Comparison of ENCODE assay signal across 29 cellular contexts in the genomic region with DNA sequence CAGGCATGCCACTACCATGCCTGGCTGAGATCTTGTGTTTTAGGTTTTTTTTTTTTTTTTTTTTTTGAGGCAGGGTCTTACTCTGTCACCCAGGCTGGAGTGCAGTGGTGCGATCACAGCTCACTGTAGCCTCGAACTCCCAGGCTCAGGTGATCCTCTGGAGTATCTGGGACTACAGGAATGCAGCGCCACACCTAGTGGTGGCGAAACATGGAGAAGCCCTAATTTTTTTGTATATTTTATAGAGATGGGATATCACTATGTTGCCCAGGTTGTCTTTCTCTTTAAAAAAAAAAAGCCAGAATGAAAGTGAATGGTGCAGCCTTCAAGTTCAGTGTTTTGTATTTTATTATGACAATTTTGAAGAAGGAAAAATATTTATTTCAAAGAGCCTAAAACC.
"Had no signal": no experiment of that assay in that cellular context is flagged by ENCODE, and none has a peak within 500 bp of the region (broad histone marks: within the 10 kb centered on the region; RNA-seq: fewer than 3 reads in every experiment).

No MANE protein-coding gene starts in this region.

- H3K4me3 ChIP-seq: coronary artery, esophagus squamous epithelium, heart right ventricle, left lung, psoas muscle, skin epidermis, spleen, testis, tibial artery, upper lobe of left lung had no signal

- DNase-seq: dermis blood vessel endothelial cell; effector memory CD4-positive, alpha-beta T cell; erythroblast; esophagus squamous epithelium; foreskin melanocyte; glutamatergic neuron; heart right ventricle; hippocampal formation; left cardiac atrium; left lung; mesendoderm; naive thymus-derived CD8-positive, alpha-beta T cell; nephron progenitor cell; nucleus accumbens; psoas muscle; right cardiac atrium; spleen; stimulated activated CD4-positive, alpha-beta T cell treated with anti-CD3 and anti-CD28 coated beads, Interleukin-4, amount 100 ng/mL, for 4 hours; stimulated activated naive CD8-positive, alpha-beta T cell treated with anti-CD3 and anti-CD28 coated beads, Interleukin-15, Interleukin-2, amounts not matched to agents 100 U/mL and 50 U/mL, for 24 hours; substantia nigra; testis; tibial artery; upper lobe of left lung had no signal

- H3K9me3 ChIP-seq: esophagus squamous epithelium, heart right ventricle, left lung, psoas muscle, spleen, testis, tibial artery, upper lobe of left lung had no signal

- H3K36me3 ChIP-seq: esophagus squamous epithelium, heart right ventricle, left lung, spleen, tibial artery, upper lobe of left lung had no signal

- H3K27ac ChIP-seq: coronary artery, esophagus squamous epithelium, heart right ventricle, left lung, psoas muscle, skin epidermis, spleen, testis, tibial artery, upper lobe of left lung had no signal

- ATAC-seq: heart right ventricle; left cardiac atrium; left lung; naive thymus-derived CD8-positive, alpha-beta T cell; psoas muscle; right cardiac atrium; stimulated activated memory B cell treated with anti-CD40 and anti-IgM and Interleukin-4, amounts not matched to agents 10 μg/mL and 1 μg/mL and 100 μg/mL, for 72 hours; stimulated activated naive CD8-positive, alpha-beta T cell treated with anti-CD3 and anti-CD28 coated beads, Interleukin-15, Interleukin-2, amounts not matched to agents 100 U/mL and 50 U/mL, for 24 hours had no signal

- FAIRE-seq: endometrium, islet of Langerhans, urothelium cell line had no signal

- H3K4me3 Mint-ChIP-seq: naive thymus-derived CD8-positive, alpha-beta T cell; nephron progenitor cell; stimulated activated memory B cell treated with anti-CD40 and anti-IgM and Interleukin-4, amounts not matched to agents 10 μg/mL and 1 μg/mL and 100 μg/mL, for 72 hours had no signal

- H3K27me3 ChIP-seq: esophagus squamous epithelium, heart right ventricle, left lung, spleen, testis, tibial artery, upper lobe of left lung had no signal

- H3K4me1 ChIP-seq: psoas muscle, tibial artery had no signal

- H3K27ac Mint-ChIP-seq: naive thymus-derived CD8-positive, alpha-beta T cell; nephron progenitor cell; stimulated activated memory B cell treated with anti-CD40 and anti-IgM and Interleukin-4, amounts not matched to agents 10 μg/mL and 1 μg/mL and 100 μg/mL, for 72 hours had no signal

- H3K36me3 Mint-ChIP-seq: naive thymus-derived CD8-positive, alpha-beta T cell; stimulated activated memory B cell treated with anti-CD40 and anti-IgM and Interleukin-4, amounts not matched to agents 10 μg/mL and 1 μg/mL and 100 μg/mL, for 72 hours had no signal

- H3K9me3 Mint-ChIP-seq: naive thymus-derived CD8-positive, alpha-beta T cell; stimulated activated memory B cell treated with anti-CD40 and anti-IgM and Interleukin-4, amounts not matched to agents 10 μg/mL and 1 μg/mL and 100 μg/mL, for 72 hours had no signal
